In the genomic region with DNA sequence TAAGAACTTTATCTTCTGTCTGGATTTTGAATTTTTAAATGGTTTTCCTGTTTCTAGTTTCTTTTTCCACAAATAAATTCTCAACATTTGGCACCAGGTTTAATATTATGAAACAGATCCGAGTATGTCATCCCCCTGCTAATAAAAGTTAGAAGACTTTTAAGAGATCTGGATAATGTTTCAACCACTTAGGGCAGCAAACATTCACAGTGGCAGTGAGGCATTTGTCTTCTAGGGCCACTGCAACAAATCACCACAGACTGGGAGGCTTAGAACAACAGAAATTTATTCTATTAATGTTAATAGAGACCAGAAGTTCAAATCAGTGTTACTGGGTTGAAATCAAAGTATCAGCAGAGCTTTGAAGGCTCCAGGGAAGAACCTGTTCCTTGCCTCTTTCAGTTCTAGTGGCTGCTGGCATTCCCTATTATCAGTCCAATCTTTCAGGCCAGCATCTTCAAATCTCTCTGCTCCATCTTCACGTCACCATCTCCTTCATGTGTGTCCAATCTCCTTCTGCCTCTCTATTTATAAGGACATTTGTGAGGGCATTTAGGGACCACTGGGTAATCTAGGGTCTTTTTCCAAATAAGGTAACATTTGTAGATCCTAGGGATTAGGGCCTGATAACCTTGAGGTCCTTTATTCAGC, we compare ENCODE assay signal across 13 cellular contexts. TPM values are rescaled to one million over a fixed set of nuclear protein-coding genes. Genes with fewer than 3 reads are reported as not detected.
DNase-seq lines count a peak whose midpoint lies in the region; ATAC-seq and TF ChIP-seq lines count a peak whose summit lies in the region.
"Had no signal": no experiment of that assay in that cellular context is flagged by ENCODE, and none has a peak within 500 bp of the region (broad histone marks: within the 10 kb centered on the region; RNA-seq: fewer than 3 reads in every experiment).

No MANE protein-coding gene starts in this region.

- H3K4me1 Mint-ChIP-seq in MCF 10A (ENCODE audit: insufficient read depth, unreplicated experiment) (peaks cover 46% of the 10 kb centered on the region), nephron (peaks cover 52% of the 10 kb centered on the region)

- 14 to 23% methylated on average over 2 of the region's 2 CpGs for WGBS in aorta, 2 donors

- peak overlapping the region in 1 of 2 donors; percentile 3 for H3K27ac ChIP-seq in breast epithelium
- peak overlapping the region; percentile 36 to 67 for H3K27ac ChIP-seq in aorta (ENCODE audit: low read depth in 1 of 2, low read length in 2 of 2)

- H3K27me3 ChIP-seq in breast epithelium (no peaks in the 10 kb centered on the region), aorta (ENCODE audit: control insufficient read depth in 1 of 2, insufficient read depth in 2 of 2, low read length in 1 of 2) (no peaks in the 10 kb centered on the region)
- H3K27me3 ChIP-seq: MG63 had no signal

- CTCF ChIA-PET in MCF 10A (lab: Yijun Ruan, JAX): interaction anchor here (0.6 to 2.6 kb wide), 3 partner anchors 19 to 194 kb away, joined by 3 to 9 read pairs (median 3); no protein-coding TSS in a partner anchor

- DNase-seq in MCF 10A (ENCODE audit: unreplicated experiment) (no peak), breast epithelium (ENCODE audit: low spot score in 2 of 2) (no peak), fibroblast of the aortic adventitia (ENCODE audit: low read depth) (peak; percentile 41), aorta (no peak), NCI-H1694 treated with DMSO at 0.1 percent for 48 hours (lab: John Stamatoyannopoulos, UW) (no peak), T-helper 9 cell (no peak)
- DNase-seq: activated CD4-positive, alpha-beta T cell treated with anti-CD3 and anti-CD28 coated beads, Interleukin-2, amount 10 ng/mL, durations not matched to agents 7 days and 5 days; MG63; NCI-H2171 treated with DMSO at 0.1 percent for 48 hours; T-helper 1 cell had no signal

- H3K9me3 Mint-ChIP-seq in MCF 10A (ENCODE audit: unreplicated experiment) (no peaks in the 10 kb centered on the region), nephron (no peaks in the 10 kb centered on the region)
- H3K9me3 Mint-ChIP-seq: activated CD4-positive, alpha-beta T cell treated with anti-CD3 and anti-CD28 coated beads, Interleukin-2, amount 10 ng/mL, durations not matched to agents 7 days and 5 days; activated T-helper 17 cell treated with anti-CD3 and anti-CD28 coated beads, Interleukin-2, amount 50 U/mL, for 72 hours had no signal

- H3K27ac Mint-ChIP-seq in MCF 10A (ENCODE audit: low read depth, unreplicated experiment) (peak overlapping the region; percentile 70), nephron (peak overlapping the region; percentile 60 to 76 (median 74))
- H3K27ac Mint-ChIP-seq: activated CD4-positive, alpha-beta T cell treated with anti-CD3 and anti-CD28 coated beads, Interleukin-2, amount 10 ng/mL, durations not matched to agents 7 days and 5 days; activated T-helper 17 cell treated with anti-CD3 and anti-CD28 coated beads, Interleukin-2, amount 50 U/mL, for 72 hours had no signal

- BruUV-seq in MCF 10A (replicated peaks; lab: Mats Ljungman, UMichigan): no TSS peak

- H3K9me3 ChIP-seq in breast epithelium (no peaks in the 10 kb centered on the region), aorta (ENCODE audit: control insufficient read depth, low read length) (no peaks in the 10 kb centered on the region)
- H3K9me3 ChIP-seq: MG63 had no signal

- ATAC-seq in aorta (ENCODE audit: low FRiP score): no peak
- no peak for ATAC-seq in GM18517 (IDR thresholded peaks at IDR 0.05; ENCODE audit: unreplicated experiment)
- ATAC-seq: activated T-helper 17 cell treated with anti-CD3 and anti-CD28 coated beads, Interleukin-2, amount 50 U/mL, for 72 hours had no signal

- TF ChIP-seq POLR2A in breast epithelium (IDR thresholded peaks at IDR 0.05): no peak

- peaks cover 6 to 23% of the 10 kb centered on the region in 2 donors for H3K4me1 ChIP-seq in breast epithelium
- H3K4me1 ChIP-seq in aorta (ENCODE audit: control insufficient read depth in 1 of 2, insufficient read depth in 2 of 2, low read length in 2 of 2): peaks cover 4 to 5% of the 10 kb centered on the region in 2 donors

- H3K36me3 Mint-ChIP-seq in MCF 10A (ENCODE audit: insufficient read depth, unreplicated experiment) (peaks cover 15% of the 10 kb centered on the region), nephron (ENCODE audit: low read depth) (peaks cover 19% of the 10 kb centered on the region)

- POLR2A ChIA-PET in MCF 10A (lab: Yijun Ruan, JAX): interaction anchor here (0.7 to 13.3 kb wide), 3 partner anchors 19 to 366 kb away, joined by 3 to 240 read pairs (median 9); a partner anchor contains a TSS

- intact Hi-C loops in MCF 10A (cut with micrococcal nuclease): no loop called here
- intact Hi-C loops in breast epithelium (cut with DNase I; ENCODE audit: low total_unique reads): no loop called here
- intact Hi-C loops in aorta (cut with DNase I): no loop called here

- no peak overlapping the region for H3K4me3 ChIP-seq in breast epithelium
- no peak overlapping the region for H3K4me3 ChIP-seq in fibroblast of the aortic adventitia (ENCODE audit: low read depth, low read length)
- H3K4me3 ChIP-seq in aorta (ENCODE audit: low read length in 2 of 2): no peak overlapping the region
- H3K4me3 ChIP-seq: MG63 had no signal

- no peak for TF ChIP-seq CTCF in MCF 10A (IDR thresholded peaks at IDR 0.05; ENCODE audit: unreplicated experiment)
- TF ChIP-seq CTCF in breast epithelium (IDR thresholded peaks at IDR 0.05): no peak
- TF ChIP-seq CTCF in fibroblast of the aortic adventitia (IDR thresholded peaks at IDR 0.05; ENCODE audit: insufficient read depth, low read length): no peak
- no peak for TF ChIP-seq CTCF in nephron (IDR thresholded peaks at IDR 0.05; ENCODE audit: unreplicated experiment in 3 of 3)

- no peak overlapping the region for H3K4me3 Mint-ChIP-seq in MCF 10A (ENCODE audit: unreplicated experiment)
- peak overlapping the region in 1 of 3 experiments; percentile 45 for H3K4me3 Mint-ChIP-seq in nephron
- H3K4me3 Mint-ChIP-seq: activated CD4-positive, alpha-beta T cell treated with anti-CD3 and anti-CD28 coated beads, Interleukin-2, amount 10 ng/mL, durations not matched to agents 7 days and 5 days; activated T-helper 17 cell treated with anti-CD3 and anti-CD28 coated beads, Interleukin-2, amount 50 U/mL, for 72 hours had no signal

- H3K27me3 Mint-ChIP-seq in MCF 10A (ENCODE audit: insufficient read depth, unreplicated experiment) (no peaks in the 10 kb centered on the region), nephron (ENCODE audit: low read depth) (no peaks in the 10 kb centered on the region)
- H3K27me3 Mint-ChIP-seq: activated CD4-positive, alpha-beta T cell treated with anti-CD3 and anti-CD28 coated beads, Interleukin-2, amount 10 ng/mL, durations not matched to agents 7 days and 5 days; activated T-helper 17 cell treated with anti-CD3 and anti-CD28 coated beads, Interleukin-2, amount 50 U/mL, for 72 hours had no signal

- H3K36me3 ChIP-seq in breast epithelium (no peaks in the 10 kb centered on the region), aorta (ENCODE audit: control insufficient read depth in 1 of 2, insufficient read depth in 2 of 2, low read length in 1 of 2) (no peaks in the 10 kb centered on the region)

RNA-seq across cellular contexts. Expression of a gene that starts 23.4 kb away (rescaled TPM):
- total RNA-seq in MCF 10A (2022): 183 and 203 TPM in 2 replicates
- total RNA-seq in breast epithelium: 100 to 1,000 TPM in 1 of 3 donors, 10 to 100 TPM in 2; 50.9 to 115 (median 74.4) TPM
- 88.5 and 94.0 TPM in 2 replicates for total RNA-seq in fibroblast of the aortic adventitia (ENCODE audit: low replicate concordance)
- 10 to 100 TPM; 66.5 to 69.0 TPM for total RNA-seq in aorta
- 10 to 100 TPM; 14.0 to 39.4 TPM for polyA plus RNA-seq in aorta
